27 cellular contexts compared by ENCODE assay signal in the genomic region with DNA sequence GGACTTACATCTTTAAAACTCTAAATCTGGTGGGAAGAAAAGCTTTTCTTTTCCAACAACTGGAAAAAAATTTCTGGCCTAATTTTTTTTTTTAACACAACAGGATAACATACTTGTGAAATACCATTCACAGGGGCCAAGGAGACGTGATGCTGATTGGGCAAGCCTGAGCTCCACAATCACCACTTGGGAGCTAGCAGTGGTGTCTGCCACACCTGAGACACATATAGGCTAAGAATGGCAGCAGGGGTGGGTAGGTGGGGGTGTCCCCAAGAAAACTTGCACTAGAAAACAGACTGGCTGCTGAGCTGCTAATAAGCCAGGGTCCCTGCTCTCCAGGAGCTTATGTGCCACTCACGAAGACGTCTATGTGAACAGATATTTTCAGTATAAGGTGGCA. TPM values are rescaled to one million over a fixed set of nuclear protein-coding genes. Genes with fewer than 3 reads are reported as not detected.
"Had no signal": no experiment of that assay in that cellular context is flagged by ENCODE, and none has a peak within 500 bp of the region (broad histone marks: within the 10 kb centered on the region; RNA-seq: fewer than 3 reads in every experiment).

No MANE protein-coding gene starts in this region.

- H3K27me3 Mint-ChIP-seq: activated B cell treated with CpG ODN at 0.5 μM for 24 hours, T-helper 17 cell had no signal

- DNase-seq: activated B cell treated with CpG ODN at 0.5 μM for 24 hours; activated CD4-positive, alpha-beta T cell treated with anti-CD3 and anti-CD28 coated beads for 1 hour; activated CD4-positive, alpha-beta T cell treated with anti-CD3 and anti-CD28 coated beads, Interleukin-2, amount 10 ng/mL, durations not matched to agents 24 days and 14 days; activated CD4-positive, alpha-beta T cell treated with anti-CD3 and anti-CD28 coated beads, Interleukin-2, amount 50 U/mL, for 48 hours; activated CD8-positive, alpha-beta memory T cell treated with anti-CD3 and anti-CD28 coated beads for 24 hours; activated gamma-delta T cell treated with Interleukin-2 at 50 U/mL for 16 hours; activated naive CD4-positive, alpha-beta T cell treated with anti-CD3 and anti-CD28 coated beads, Interleukin-2, amount 10 ng/mL, durations not matched to agents 7 days and 5 days; activated naive CD8-positive, alpha-beta T cell treated with anti-CD3 and anti-CD28 coated beads for 36 hours; activated T-cell treated with anti-CD3 and anti-CD28 coated beads, Interleukin-2, amount 50 U/mL, for 72 hours; central memory CD4-positive, alpha-beta T cell; KG1; NCI-H1092 treated with DMSO at 0.1 percent for 48 hours; NCI-H1417 treated with DMSO at 0.1 percent for 48 hours; NCI-H1694; NCI-H2029; NCI-H2107; NCI-H345; NCI-H510A; NCI-H69; PC-3; SHP77; T-helper 17 cell; T-helper 9 cell had no signal

- H3K9me3 Mint-ChIP-seq: activated B cell treated with CpG ODN at 0.5 μM for 24 hours; activated naive CD4-positive, alpha-beta T cell treated with anti-CD3 and anti-CD28 coated beads, Interleukin-2, amount 10 ng/mL, durations not matched to agents 7 days and 5 days; activated naive CD8-positive, alpha-beta T cell treated with anti-CD3 and anti-CD28 coated beads for 36 hours; activated T-cell treated with anti-CD3 and anti-CD28 coated beads, Interleukin-2, amount 50 U/mL, for 72 hours; activated T-helper 2 cell treated with anti-CD3 and anti-CD28 coated beads, Interferon-gamma antibody, Interleukin-2, Interleukin-4, amounts not matched to agents 10 μg/mL and 5 μg/mL and 100 μg/mL, durations not matched to agents 14 hours and 24 hours and 36 hours; IgD-negative memory B cell had no signal

- H3K4me3 Mint-ChIP-seq: activated B cell treated with CpG ODN at 0.5 μM for 24 hours; activated CD4-positive, alpha-beta T cell treated with anti-CD3 and anti-CD28 coated beads, Interleukin-2, amount 10 ng/mL, durations not matched to agents 24 days and 14 days; activated naive CD4-positive, alpha-beta T cell treated with anti-CD3 and anti-CD28 coated beads, Interleukin-2, amount 10 ng/mL, durations not matched to agents 7 days and 5 days; activated naive CD8-positive, alpha-beta T cell treated with anti-CD3 and anti-CD28 coated beads for 36 hours; activated T-cell treated with anti-CD3 and anti-CD28 coated beads, Interleukin-2, amount 50 U/mL, for 72 hours; IgD-negative memory B cell; T-helper 17 cell had no signal

- H3K36me3 Mint-ChIP-seq: activated naive CD4-positive, alpha-beta T cell treated with anti-CD3 and anti-CD28 coated beads, Interleukin-2, amount 10 ng/mL, durations not matched to agents 7 days and 5 days; IgD-negative memory B cell had no signal

- H3K27ac Mint-ChIP-seq: activated B cell treated with CpG ODN at 0.5 μM for 24 hours; activated CD4-positive, alpha-beta T cell treated with anti-CD3 and anti-CD28 coated beads, Interleukin-2, amount 10 ng/mL, durations not matched to agents 24 days and 14 days; activated naive CD4-positive, alpha-beta T cell treated with anti-CD3 and anti-CD28 coated beads, Interleukin-2, amount 10 ng/mL, durations not matched to agents 7 days and 5 days; activated naive CD8-positive, alpha-beta T cell treated with anti-CD3 and anti-CD28 coated beads for 36 hours; activated T-cell treated with anti-CD3 and anti-CD28 coated beads, Interleukin-2, amount 50 U/mL, for 72 hours; activated T-helper 2 cell treated with anti-CD3 and anti-CD28 coated beads, Interferon-gamma antibody, Interleukin-2, Interleukin-4, amounts not matched to agents 10 μg/mL and 5 μg/mL and 100 μg/mL, durations not matched to agents 14 hours and 24 hours and 36 hours; IgD-negative memory B cell; T-helper 17 cell had no signal

RNA-seq across cellular contexts. Expression of a gene that starts 26.4 kb away (rescaled TPM):
- total RNA-seq: activated B cell treated with CpG ODN at 0.5 μM for 24 hours, bronchial epithelial cell, MCF 10A, PC-3, T-helper 17 cell had no signal
- polyA plus RNA-seq: IgD-negative memory B cell had no signal
